1 cellular context compared by ENCODE assay signal in the genomic region with DNA sequence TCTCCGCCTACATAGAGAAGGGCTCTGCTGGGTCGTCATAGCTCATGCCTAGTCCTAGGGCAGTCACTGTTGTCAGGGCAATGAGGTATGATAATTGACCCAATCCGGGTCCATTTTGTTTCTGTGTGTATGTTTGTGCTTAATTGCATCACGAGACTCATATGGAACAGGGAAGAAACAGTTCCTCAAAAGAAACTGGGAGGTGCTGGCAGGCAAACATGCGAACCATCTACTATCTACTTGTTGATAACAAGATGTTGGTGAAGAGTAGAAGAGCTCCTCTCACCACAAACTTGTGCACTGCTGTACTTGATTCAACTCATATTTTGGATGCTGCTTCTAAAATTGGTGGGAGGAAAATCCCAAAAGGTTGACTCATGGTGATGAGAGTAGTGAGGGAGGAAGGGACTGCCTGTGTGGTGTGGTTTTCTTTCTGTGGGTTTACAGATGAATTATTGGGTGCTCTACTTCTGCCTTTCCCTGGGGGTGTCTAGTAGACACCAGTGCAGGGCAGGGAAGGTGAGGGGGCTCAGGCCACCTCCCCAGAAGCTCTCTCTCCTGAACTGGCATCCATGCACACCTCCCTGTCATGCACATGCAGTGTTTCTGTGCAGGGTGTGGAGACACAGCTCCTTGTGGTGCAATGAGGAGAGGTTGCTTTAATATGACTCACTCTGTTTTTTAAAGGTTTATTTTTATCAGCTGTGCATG.
TF ChIP-seq lines count a peak whose summit lies in the region.

No MANE protein-coding gene starts in this region.

TF ChIP-seq in SK-N-SH treated with all-trans-retinoic acid at 6 μM for 48 hours, 23 proteins besides CTCF, POLR2A, EP300 and RAD21 (continued from another document):
- TF ChIP-seq, protein P1, sequence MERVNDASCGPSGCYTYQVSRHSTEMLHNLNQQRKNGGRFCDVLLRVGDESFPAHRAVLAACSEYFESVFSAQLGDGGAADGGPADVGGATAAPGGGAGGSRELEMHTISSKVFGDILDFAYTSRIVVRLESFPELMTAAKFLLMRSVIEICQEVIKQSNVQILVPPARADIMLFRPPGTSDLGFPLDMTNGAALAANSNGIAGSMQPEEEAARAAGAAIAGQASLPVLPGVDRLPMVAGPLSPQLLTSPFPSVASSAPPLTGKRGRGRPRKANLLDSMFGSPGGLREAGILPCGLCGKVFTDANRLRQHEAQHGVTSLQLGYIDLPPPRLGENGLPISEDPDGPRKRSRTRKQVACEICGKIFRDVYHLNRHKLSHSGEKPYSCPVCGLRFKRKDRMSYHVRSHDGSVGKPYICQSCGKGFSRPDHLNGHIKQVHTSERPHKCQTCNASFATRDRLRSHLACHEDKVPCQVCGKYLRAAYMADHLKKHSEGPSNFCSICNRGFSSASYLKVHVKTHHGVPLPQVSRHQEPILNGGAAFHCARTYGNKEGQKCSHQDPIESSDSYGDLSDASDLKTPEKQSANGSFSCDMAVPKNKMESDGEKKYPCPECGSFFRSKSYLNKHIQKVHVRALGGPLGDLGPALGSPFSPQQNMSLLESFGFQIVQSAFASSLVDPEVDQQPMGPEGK (CRISPR knock-in tag; IDR thresholded peaks at IDR 0.05; ENCODE audit: borderline replicate concordance): no peak
- TF ChIP-seq, protein P2, sequence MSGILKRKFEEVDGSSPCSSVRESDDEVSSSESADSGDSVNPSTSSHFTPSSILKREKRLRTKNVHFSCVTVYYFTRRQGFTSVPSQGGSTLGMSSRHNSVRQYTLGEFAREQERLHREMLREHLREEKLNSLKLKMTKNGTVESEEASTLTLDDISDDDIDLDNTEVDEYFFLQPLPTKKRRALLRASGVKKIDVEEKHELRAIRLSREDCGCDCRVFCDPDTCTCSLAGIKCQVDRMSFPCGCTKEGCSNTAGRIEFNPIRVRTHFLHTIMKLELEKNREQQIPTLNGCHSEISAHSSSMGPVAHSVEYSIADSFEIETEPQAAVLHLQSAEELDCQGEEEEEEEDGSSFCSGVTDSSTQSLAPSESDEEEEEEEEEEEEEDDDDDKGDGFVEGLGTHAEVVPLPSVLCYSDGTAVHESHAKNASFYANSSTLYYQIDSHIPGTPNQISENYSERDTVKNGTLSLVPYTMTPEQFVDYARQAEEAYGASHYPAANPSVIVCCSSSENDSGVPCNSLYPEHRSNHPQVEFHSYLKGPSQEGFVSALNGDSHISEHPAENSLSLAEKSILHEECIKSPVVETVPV (CRISPR knock-in tag; IDR thresholded peaks at IDR 0.05): no peak
- TF ChIP-seq ZNF8 (CRISPR knock-in tag; IDR thresholded peaks at IDR 0.05) (no peak), ARNTL (CRISPR knock-in tag; IDR thresholded peaks at IDR 0.05; ENCODE audit: borderline replicate concordance, low read depth) (no peak), ZNF565 (CRISPR knock-in tag; conservative IDR thresholded peaks at IDR 0.05; ENCODE audit: low read depth) (no peak), GLIS3 (CRISPR knock-in tag; IDR thresholded peaks at IDR 0.05) (no peak), OSR1 (CRISPR knock-in tag; IDR thresholded peaks at IDR 0.05) (no peak)
